Comparison of ENCODE assay signal across 11 cellular contexts in the genomic region with DNA sequence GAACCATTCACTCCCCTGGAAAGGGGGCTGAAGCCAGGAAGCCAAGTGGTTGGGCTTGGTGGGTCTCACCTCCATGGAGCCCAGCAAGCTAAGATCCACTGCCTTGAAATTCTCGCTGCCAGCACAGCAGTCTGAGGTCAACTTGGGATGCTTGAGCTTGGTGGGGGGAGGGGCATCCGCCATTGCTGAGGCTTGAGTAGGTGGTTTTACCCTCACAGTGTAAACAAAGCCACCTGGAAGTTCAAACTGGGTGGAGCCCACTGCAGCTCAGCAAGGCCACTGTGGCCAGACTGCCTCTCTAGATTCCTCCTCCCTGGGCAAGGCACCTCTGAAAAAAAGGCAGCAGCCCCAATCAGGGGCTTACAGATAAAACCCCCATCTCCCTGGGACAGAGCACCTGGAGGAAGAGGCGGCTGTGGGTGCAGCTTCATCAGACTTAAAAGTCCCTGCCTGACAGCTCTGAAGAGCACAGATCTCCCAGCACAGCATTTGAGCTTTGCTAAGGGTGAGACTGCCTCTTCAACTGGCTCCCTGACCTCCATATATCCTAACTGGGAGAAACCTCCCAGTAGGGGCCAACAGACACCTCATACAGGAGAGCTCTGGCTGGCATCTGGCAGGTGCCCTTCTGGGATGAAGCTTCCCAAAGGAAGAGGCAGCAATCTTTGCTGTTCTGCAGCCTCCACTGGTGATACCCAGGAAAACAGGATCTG. TPM values are rescaled to one million over a fixed set of nuclear protein-coding genes. Genes with fewer than 3 reads are reported as not detected.
"Had no signal": no experiment of that assay in that cellular context is flagged by ENCODE, and none has a peak within 500 bp of the region (broad histone marks: within the 10 kb centered on the region; RNA-seq: fewer than 3 reads in every experiment).

No MANE protein-coding gene starts in this region.

RNA-seq across cellular contexts. Expression of a gene that starts 43.5 kb away (rescaled TPM):
- total RNA-seq: bronchial epithelial cell, frontal cortex, left ventricle myocardium inferior, occipital lobe, sigmoid colon, testis had no signal
- polyA plus RNA-seq: neural cell had no signal

RNA-seq across cellular contexts. Expression of a gene that starts 56.6 kb away (rescaled TPM):
- total RNA-seq: bronchial epithelial cell, frontal cortex, left ventricle myocardium inferior, mononuclear cell, occipital lobe, renal cortical epithelial cell, sigmoid colon, upper lobe of left lung had no signal
- polyA plus RNA-seq: esophagus, neural cell, sigmoid colon had no signal
